Comparison of ENCODE assay signal across 8 cellular contexts in genomic region chr11:128551641-128552335, GRCh38. TPM values are rescaled to one million over a fixed set of nuclear protein-coding genes. Genes with fewer than 3 reads are reported as not detected.
A peak's percentile ranks its signal among the peaks of the same experiment; 100 is the strongest.
DNase-seq lines count a peak whose midpoint lies in the region; ATAC-seq and TF ChIP-seq lines count a peak whose summit lies in the region.

No MANE protein-coding gene starts in this region.

- 90 to 93% (median 90%) methylated on average over 9 of the region's 9 CpGs for WGBS in psoas muscle, 3 donors

- ATAC-seq in GM18511 (IDR thresholded peaks at IDR 0.05; ENCODE audit: unreplicated experiment) (peak; percentile 71), GM21447 (IDR thresholded peaks at IDR 0.05; ENCODE audit: unreplicated experiment) (peak; percentile 60), HG03558 (IDR thresholded peaks at IDR 0.05; ENCODE audit: extremely low read depth, unreplicated experiment) (peak; percentile 48), psoas muscle (no peak)

- no peak overlapping the region for H3K27ac ChIP-seq in psoas muscle

- H3K36me3 ChIP-seq in H7 (replicated peaks; ENCODE audit: control insufficient read depth, insufficient read depth, low read length) (peaks cover 7% of the 10 kb centered on the region; the same call in 1 of the 2 replicates), psoas muscle (ENCODE audit: insufficient read depth in 1 of 2, low read depth in 1 of 2) (no peaks in the 10 kb centered on the region)

- peaks cover 12% of the 10 kb centered on the region for H3K4me1 ChIP-seq in psoas muscle

- H3K27me3 ChIP-seq in H7 (ENCODE audit: control insufficient read depth, insufficient read depth, low read length) (peaks cover 19% of the 10 kb centered on the region), psoas muscle (ENCODE audit: insufficient read depth in 3 of 3, low read length in 2 of 3) (no peaks in the 10 kb centered on the region)

- TF ChIP-seq CTCF in psoas muscle (IDR thresholded peaks at IDR 0.05): no peak

- no peak overlapping the region for H3K4me3 ChIP-seq in H7 (ENCODE audit: insufficient read depth, low read depth, low read length)
- no peak overlapping the region for H3K4me3 ChIP-seq in psoas muscle

- intact Hi-C loops in psoas muscle (cut with DNase I): loop anchor here in 1 of 2 donors (5.0 kb wide), 1 partner anchor 76 kb away; no protein-coding TSS in a partner anchor

- DNase-seq in germinal center (ENCODE audit: low spot score) (peak; percentile 69), kidney glomerular epithelial cell (lab: John Stamatoyannopoulos, UW) (no peak), H7 (no peak), NCI-H226 (no peak), psoas muscle (no peak)

- H3K9me3 ChIP-seq in psoas muscle: no peaks in the 10 kb centered on the region

RNA-seq across cellular contexts. Expression of gene ETS1, which starts 35.6 kb away (rescaled TPM):
- total RNA-seq in H7 (2014; rRNA removed; shearing (Covaris generic)): 23.8 and 24.1 TPM in 2 replicates
- total RNA-seq in psoas muscle: 10 to 100 TPM; 19.3 to 32.4 (median 27.1) TPM
- polyA plus RNA-seq in psoas muscle: 10 to 100 TPM in 2 of 3 donors, 1 to 10 TPM in 1; 8.5 to 13.9 (median 12.6) TPM

Comparison
In these comparisons a context has a peak if more than half of its experiments do, and no peak if none do; other contexts are left out.
1. ATAC-seq: peak in GM18511 (single experiment), GM21447 (single experiment) and HG03558 (single experiment); none in psoas muscle (0 of 4).